In genomic region chr3:150256782-150257181, GRCh38 we compare ENCODE assay signal across 17 cellular contexts.
DNase-seq lines count a peak whose midpoint lies in the region; ATAC-seq, FAIRE-seq and TF ChIP-seq lines count a peak whose summit lies in the region.
"Had no signal": no experiment of that assay in that cellular context is flagged by ENCODE, and none has a peak within 500 bp of the region (broad histone marks: within the 10 kb centered on the region; RNA-seq: fewer than 3 reads in every experiment).

No MANE protein-coding gene starts in this region.

- H3K9me3 ChIP-seq in GM12878 (replicated peaks; ENCODE audit: control insufficient read depth, insufficient read depth, low read length) (no peaks in the 10 kb centered on the region), endothelial cell of umbilical vein (replicated peaks; ENCODE audit: control insufficient read depth, insufficient read depth, low read length) (no peaks in the 10 kb centered on the region)
- H3K9me3 ChIP-seq: HAP-1 had no signal

- RAD21 ChIA-PET in GM12878 (lab: Charles Lee; ENCODE audit: unreplicated experiment) = no interaction called here

- TF ChIP-seq RAD21 in GM12878 (IDR thresholded peaks at IDR 0.05; ENCODE audit: insufficient read depth, low read depth, low read length) = no peak

- dilution Hi-C loops in endothelial cell of umbilical vein (cut with MboI; ENCODE audit: extremely low pct_ligation_motif_present, low sequenced_read_pairs) = no loop called here

- H3K36me3 Mint-ChIP-seq in natural killer cell (no peaks in the 10 kb centered on the region), osteocyte (ENCODE audit: unreplicated experiment) (no peaks in the 10 kb centered on the region)

- peak overlapping the region; percentile 17 to 29 for H3K27ac Mint-ChIP-seq in natural killer cell
- H3K27ac Mint-ChIP-seq in osteocyte (ENCODE audit: unreplicated experiment) = peak overlapping the region; percentile 53
- H3K27ac Mint-ChIP-seq: B cell; CD4-positive, alpha-beta T cell had no signal

- H3K27ac ChIP-seq in GM12878 (ENCODE audit: control insufficient read depth, insufficient read depth) = no peak overlapping the region
- no peak overlapping the region for H3K27ac ChIP-seq in endothelial cell of umbilical vein (ENCODE audit: insufficient read depth, low read depth, low read length)

- FAIRE-seq in GM12878 (lab: Jason Lieb, UNC) (no peak), endothelial cell of umbilical vein (lab: Jason Lieb, UNC) (no peak)
- FAIRE-seq: H1, HepG2, HTR-8/SVneo had no signal

- H2AFZ ChIP-seq in GM12878 (ENCODE audit: control insufficient read depth, low read depth, low read length) = no peak overlapping the region
- peak overlapping the region; percentile 40 for H2AFZ ChIP-seq in endothelial cell of umbilical vein (ENCODE audit: low read depth, low read length)

- H3K36me3 ChIP-seq in GM12878 (ENCODE audit: control insufficient read depth in 2 of 2, insufficient read depth in 2 of 2, low read length in 1 of 2) (no peaks in the 10 kb centered on the region), endothelial cell of umbilical vein (ENCODE audit: control insufficient read depth in 2 of 2, extremely low read depth in 1 of 2, insufficient read depth in 2 of 2, low read length in 2 of 2) (no peaks in the 10 kb centered on the region)
- H3K36me3 ChIP-seq: HAP-1 had no signal

- H4K20me1 ChIP-seq in GM12878 (ENCODE audit: control insufficient read depth, insufficient read depth) (no peaks in the 10 kb centered on the region), endothelial cell of umbilical vein (replicated peaks; ENCODE audit: control insufficient read depth, extremely low read depth, insufficient read depth, low read length) (no peaks in the 10 kb centered on the region)

- in situ Hi-C loops in GM12878 (cut with MboI) = no loop called here

- TF ChIP-seq CTCF in GM12878 (IDR thresholded peaks at IDR 0.05 in 2 of 3, conservative IDR thresholded peaks at IDR 0.05 in 1 of 3; ENCODE audit: control insufficient read depth in 2 of 3, extremely low read depth in 1 of 3, insufficient read depth in 1 of 3, low read depth in 3 of 3, low read length in 3 of 3) (no peak), endothelial cell of umbilical vein (IDR thresholded peaks at IDR 0.05; ENCODE audit: extremely low read depth in 1 of 2, insufficient read depth in 1 of 2, low read depth in 1 of 2, low read length in 2 of 2) (no peak), natural killer cell (IDR thresholded peaks at IDR 0.05) (no peak), osteocyte (IDR thresholded peaks at IDR 0.05) (no peak)

- H3K27me3 ChIP-seq in GM12878 (replicated peaks in 1 of 2; ENCODE audit: control insufficient read depth in 2 of 2, insufficient read depth in 2 of 2, low read length in 1 of 2) (no peaks in the 10 kb centered on the region), endothelial cell of umbilical vein (ENCODE audit: control insufficient read depth in 2 of 2, insufficient read depth in 2 of 2, low read length in 2 of 2) (no peaks in the 10 kb centered on the region)

- ATAC-seq in GM12878 = no peak
- no peak for ATAC-seq in natural killer cell
- ATAC-seq in GM18517 (IDR thresholded peaks at IDR 0.05; ENCODE audit: unreplicated experiment) = no peak
- ATAC-seq: HepG2 had no signal

- no peak for TF ChIP-seq EP300 in GM12878 (IDR thresholded peaks at IDR 0.05; ENCODE audit: borderline replicate concordance in 1 of 2, control insufficient read depth in 1 of 2, low read depth in 2 of 2, low read length in 2 of 2)

- H3K4me1 Mint-ChIP-seq in natural killer cell (peaks cover 7 to 12% of the 10 kb centered on the region in 2 donors), osteocyte (ENCODE audit: unreplicated experiment) (peaks cover 61% of the 10 kb centered on the region)
- H3K4me1 Mint-ChIP-seq: B cell had no signal

- H3K4me1 ChIP-seq in GM12878 (ENCODE audit: control insufficient read depth, insufficient read depth, low read length) (no peaks in the 10 kb centered on the region), endothelial cell of umbilical vein (ENCODE audit: control insufficient read depth, extremely low read depth, insufficient read depth, low read length) (peaks cover 23% of the 10 kb centered on the region)

- H3K4me3 Mint-ChIP-seq in natural killer cell (no peak overlapping the region), osteocyte (ENCODE audit: unreplicated experiment) (no peak overlapping the region)
- H3K4me3 Mint-ChIP-seq: B cell; CD4-positive, alpha-beta T cell had no signal

- POLR2A ChIA-PET in GM12878 (lab: Charles Lee) = no interaction called here
- POLR2A ChIA-PET in endothelial cell of umbilical vein (lab: Charles Lee) = no interaction called here

- H3K9ac ChIP-seq in GM12878 (ENCODE audit: control insufficient read depth, insufficient read depth, low read length) (no peak overlapping the region), endothelial cell of umbilical vein (replicated peaks; ENCODE audit: extremely low read depth, insufficient read depth, low read length) (no peak overlapping the region)

- SMC1A ChIA-PET in GM12878 (lab: Charles Lee; ENCODE audit: uncharacterized antibody, unreplicated experiment) = no interaction called here

- 70% methylated on average over 5 of the region's 5 CpGs for WGBS in GM12878 (ENCODE audit: insufficient coverage, insufficient replicate concordance, low lambda C conversion rate, missing lambda C conversion rate)

- CTCF ChIA-PET in GM12878 (lab: Yijun Ruan, JAX) (interaction anchor here (1.0 kb wide), 1 partner anchor 8 kb away, joined by 4 read pairs; no protein-coding TSS in a partner anchor), endothelial cell of umbilical vein (lab: Charles Lee) (no interaction called here)

- DNase-seq in GM12878 (ENCODE audit: low read depth, low spot score) (no peak), endothelial cell of umbilical vein (ENCODE audit: low read depth, low spot score) (no peak), natural killer cell (no peak), osteocyte (ENCODE audit: extremely low spot score, unreplicated experiment) (no peak), islet precursor cell (no peak), HT-29 (ENCODE audit: low spot score) (no peak)
- DNase-seq: C1 segment of cervical spinal cord; Calu3; CD4-positive, alpha-beta T cell; DMS 273 treated with DMSO at 0.1 percent for 48 hours; DMS79 had no signal

- no peaks in the 10 kb centered on the region for H3K79me2 ChIP-seq in GM12878 (ENCODE audit: control insufficient read depth, insufficient read depth, low read length)
- H3K79me2 ChIP-seq in endothelial cell of umbilical vein (ENCODE audit: control insufficient read depth, insufficient read depth, low read length) = no peaks in the 10 kb centered on the region

- H3K4me3 ChIP-seq in GM12878 = no peak overlapping the region
- no peak overlapping the region for H3K4me3 ChIP-seq in endothelial cell of umbilical vein (replicated peaks in 1 of 3; ENCODE audit: insufficient read depth in 1 of 3, low read depth in 1 of 3, low read length in 3 of 3)
- H3K4me3 ChIP-seq: HAP-1 had no signal

- TF ChIP-seq POLR2A in GM12878 (IDR thresholded peaks at IDR 0.05; ENCODE audit: low read depth, low read length) (no peak), endothelial cell of umbilical vein (IDR thresholded peaks at IDR 0.05; ENCODE audit: low read depth, low read length) (no peak)

- no peaks in the 10 kb centered on the region for H3K9me1 ChIP-seq in endothelial cell of umbilical vein (replicated peaks; ENCODE audit: control insufficient read depth, extremely low read depth, insufficient read depth, low read length)

- BruUV-seq in GM12878 (replicated peaks; lab: Mats Ljungman, UMichigan) (no TSS peak), endothelial cell of umbilical vein (replicated peaks; lab: Mats Ljungman, UMichigan) (no TSS peak)

- intact Hi-C loops in GM12878 (cut with micrococcal nuclease; ENCODE audit: unreplicated experiment) (no loop called here), endothelial cell of umbilical vein (cut with micrococcal nuclease) (no loop called here), natural killer cell (cut with micrococcal nuclease) (no loop called here)

- H3K27me3 Mint-ChIP-seq in natural killer cell (ENCODE audit: low read depth in 2 of 2) (peaks cover 4 to 34% of the 10 kb centered on the region in 2 donors), osteocyte (ENCODE audit: unreplicated experiment) (no peaks in the 10 kb centered on the region)
- H3K27me3 Mint-ChIP-seq: CD4-positive, alpha-beta T cell had no signal

- H3K4me2 ChIP-seq in GM12878 (ENCODE audit: control insufficient read depth, insufficient read depth) (no peak overlapping the region), endothelial cell of umbilical vein (ENCODE audit: insufficient read depth, low read length) (no peak overlapping the region)

- H3K9me3 Mint-ChIP-seq in natural killer cell (no peaks in the 10 kb centered on the region), osteocyte (ENCODE audit: unreplicated experiment) (peaks cover 9% of the 10 kb centered on the region)
- H3K9me3 Mint-ChIP-seq: CD4-positive, alpha-beta T cell had no signal

TF ChIP-seq in GM12878, 131 proteins besides CTCF, POLR2A, EP300 and RAD21 (continues in another document):
- no peak for TF ChIP-seq RUNX3 (IDR thresholded peaks at IDR 0.05; ENCODE audit: low read length)
- TF ChIP-seq KAT2A (conservative IDR thresholded peaks at IDR 0.05; ENCODE audit: control insufficient read depth, low read depth, low read length) = no peak
- no peak for TF ChIP-seq CBX5 (IDR thresholded peaks at IDR 0.05; ENCODE audit: low read depth)

TF ChIP-seq in endothelial cell of umbilical vein, 7 proteins besides CTCF, POLR2A, EP300 and RAD21:
- TF ChIP-seq GATA2 (IDR thresholded peaks at IDR 0.05; ENCODE audit: insufficient read depth, insufficient read length, low read depth, low read length) (no peak), EZH2 (IDR thresholded peaks at IDR 0.05; ENCODE audit: borderline replicate concordance, low read depth, low read length, severe bottlenecking) (no peak), POLR2AphosphoS5 (IDR thresholded peaks at IDR 0.05; ENCODE audit: insufficient read depth, low read depth, low read length) (no peak), FOS (IDR thresholded peaks at IDR 0.05; ENCODE audit: borderline replicate concordance, insufficient read depth, low read length) (no peak), MAX (IDR thresholded peaks at IDR 0.05; ENCODE audit: insufficient read depth, insufficient read length) (no peak), JUN (IDR thresholded peaks at IDR 0.05; ENCODE audit: borderline replicate concordance, insufficient read depth, insufficient read length, low read depth) (no peak), MYC (IDR thresholded peaks at IDR 0.05; ENCODE audit: low read depth, low read length) (no peak)
TF ChIP-seq in endothelial cell of umbilical vein: peak in this region for 0.
